19 cellular contexts compared by ENCODE assay signal in the genomic region with DNA sequence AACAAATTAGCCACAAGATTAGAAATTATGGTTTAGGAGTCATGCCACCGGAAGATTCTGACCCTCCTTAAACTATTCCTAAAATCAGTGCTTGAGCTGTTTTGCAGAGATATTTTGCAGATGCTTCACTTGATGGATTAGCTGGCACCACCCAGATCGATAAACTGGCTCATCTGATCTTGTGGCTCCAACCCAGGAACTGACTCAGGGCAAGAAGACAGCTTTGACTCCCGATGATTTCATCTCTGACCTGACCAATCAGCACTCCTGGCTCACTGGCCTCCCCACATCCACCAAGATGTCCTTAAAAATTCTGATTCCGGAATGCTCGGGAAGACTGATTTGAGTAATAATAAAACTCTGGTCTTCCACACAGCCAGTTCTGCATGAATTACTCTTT.
DNase-seq lines count a peak whose midpoint lies in the region; ATAC-seq, FAIRE-seq and TF ChIP-seq lines count a peak whose summit lies in the region.
"Had no signal": no experiment of that assay in that cellular context is flagged by ENCODE, and none has a peak within 500 bp of the region (broad histone marks: within the 10 kb centered on the region; RNA-seq: fewer than 3 reads in every experiment).

No MANE protein-coding gene starts in this region.

- intact Hi-C loops in left ventricle myocardium inferior (cut with micrococcal nuclease) = no loop called here

- peaks cover 35% of the 10 kb centered on the region for H3K4me1 Mint-ChIP-seq in endodermal cell

- no peak overlapping the region for H4K91ac ChIP-seq in trophoblast cell (ENCODE audit: low read depth, low read length)

- H3K79me2 ChIP-seq in trophoblast cell (ENCODE audit: control insufficient read depth, insufficient read depth, low read length, poor library complexity) = no peaks in the 10 kb centered on the region

- H3K9me3 Mint-ChIP-seq in endodermal cell = peaks cover 10% of the 10 kb centered on the region
- H3K9me3 Mint-ChIP-seq: CD4-positive, alpha-beta memory T cell had no signal

- H3K4me3 Mint-ChIP-seq in endodermal cell = no peak overlapping the region
- H3K4me3 Mint-ChIP-seq: CD4-positive, alpha-beta memory T cell; HFFc6 had no signal

- H3K4me1 ChIP-seq in endodermal cell (ENCODE audit: control insufficient read depth, insufficient read depth, low read length) (peaks cover 12% of the 10 kb centered on the region), trophoblast cell (ENCODE audit: control insufficient read depth in 1 of 2, insufficient read depth in 2 of 2, low read length in 2 of 2) (peaks cover 6 to 12% of the 10 kb centered on the region in 2 experiments), left ventricle myocardium inferior (no peaks in the 10 kb centered on the region)
- H3K4me1 ChIP-seq: A549, BE2C had no signal

- peaks cover 20% of the 10 kb centered on the region for H3K9me3 ChIP-seq in endodermal cell (ENCODE audit: control insufficient read depth, low read length)
- no peaks in the 10 kb centered on the region for H3K9me3 ChIP-seq in trophoblast cell (ENCODE audit: insufficient read depth, low read depth, low read length)
- peaks cover 7% of the 10 kb centered on the region for H3K9me3 ChIP-seq in left ventricle myocardium inferior (replicated peaks)
- H3K9me3 ChIP-seq: BE2C had no signal

- TF ChIP-seq CTCF in D721Med (IDR thresholded peaks at IDR 0.05; ENCODE audit: insufficient read depth, missing control alignments) (no peak), endodermal cell (conservative IDR thresholded peaks at IDR 0.05) (no peak), left ventricle myocardium inferior (IDR thresholded peaks at IDR 0.05; ENCODE audit: borderline replicate concordance) (no peak)

- no peak overlapping the region for H3K14ac ChIP-seq in trophoblast cell (ENCODE audit: low read length)

- H3K36me3 Mint-ChIP-seq in endodermal cell (ENCODE audit: low read depth) = no peaks in the 10 kb centered on the region
- H3K36me3 Mint-ChIP-seq: CD4-positive, alpha-beta memory T cell had no signal

- no peak overlapping the region for H4K12ac ChIP-seq in trophoblast cell (ENCODE audit: low read depth, low read length)

- H2BK120ac ChIP-seq in trophoblast cell (ENCODE audit: insufficient read depth, low read length, poor library complexity) = peak overlapping the region; percentile 52

- peak; percentile 6 for FAIRE-seq in D721Med (lab: Jason Lieb, UNC)
- FAIRE-seq: A549, GM12892, H1 had no signal

- no peak overlapping the region for H3K27ac Mint-ChIP-seq in endodermal cell
- H3K27ac Mint-ChIP-seq: HFFc6 had no signal

- no peak overlapping the region for H2BK12ac ChIP-seq in trophoblast cell (ENCODE audit: low read length)

- no peaks in the 10 kb centered on the region for H3K27me3 Mint-ChIP-seq in endodermal cell (ENCODE audit: insufficient read depth)
- H3K27me3 Mint-ChIP-seq: CD4-positive, alpha-beta memory T cell had no signal

- H3K18ac ChIP-seq in trophoblast cell (ENCODE audit: low read length) = no peak overlapping the region

- no peak overlapping the region for H3K4ac ChIP-seq in trophoblast cell (ENCODE audit: low read depth, low read length)

- WGBS in endodermal cell (ENCODE audit: insufficient coverage in 1 of 2, insufficient read length in 1 of 2), 2 experiments = 95 to 96% methylated on average over 3 to 5 of the region's 5 CpGs
- WGBS in trophoblast cell (ENCODE audit: extremely low coverage, insufficient coverage, insufficient read length) = no CpG with 5 or more reads among the region's 5 CpGs

- H3K23ac ChIP-seq in trophoblast cell (ENCODE audit: low read length) = no peak overlapping the region

- H3K4me2 ChIP-seq in trophoblast cell (ENCODE audit: low read length) = no peak overlapping the region
- H3K4me2 ChIP-seq: A549 had no signal

- no peak overlapping the region for H2BK5ac ChIP-seq in trophoblast cell (ENCODE audit: low read depth, low read length, poor library complexity)

- H2AK5ac ChIP-seq in trophoblast cell (ENCODE audit: low read length) = no peak overlapping the region

- H3K27me3 ChIP-seq in endodermal cell (ENCODE audit: control insufficient read depth, insufficient read depth, low read length, poor library complexity, severe bottlenecking) = no peaks in the 10 kb centered on the region
- H3K27me3 ChIP-seq in trophoblast cell (ENCODE audit: insufficient read depth, low read length) = no peaks in the 10 kb centered on the region
- H3K27me3 ChIP-seq in left ventricle myocardium inferior (ENCODE audit: low read depth) = no peaks in the 10 kb centered on the region
- H3K27me3 ChIP-seq: BE2C had no signal

- H3K27ac ChIP-seq in endodermal cell (ENCODE audit: low read depth, low read length) (no peak overlapping the region), trophoblast cell (ENCODE audit: low read depth, low read length) (no peak overlapping the region), left ventricle myocardium inferior (replicated peaks) (no peak overlapping the region)
- H3K27ac ChIP-seq: A549, C4-2B had no signal

- no peak overlapping the region for H2AFZ ChIP-seq in trophoblast cell (ENCODE audit: insufficient read depth, low read length, poor library complexity)

- H3K36me3 ChIP-seq in endodermal cell (ENCODE audit: control insufficient read depth, insufficient read depth, low read length) = no peaks in the 10 kb centered on the region
- no peaks in the 10 kb centered on the region for H3K36me3 ChIP-seq in trophoblast cell (ENCODE audit: control insufficient read depth in 1 of 2, insufficient read depth in 2 of 2, low read length in 2 of 2)
- H3K36me3 ChIP-seq in left ventricle myocardium inferior = no peaks in the 10 kb centered on the region
- H3K36me3 ChIP-seq: BE2C had no signal

- no peak overlapping the region for H3K9ac ChIP-seq in endodermal cell (ENCODE audit: extremely low read depth, low read length, poor library complexity, severe bottlenecking)
- H3K9ac ChIP-seq in trophoblast cell (ENCODE audit: low read length) = no peak overlapping the region

- no peak overlapping the region for H3K4me3 ChIP-seq in endodermal cell (ENCODE audit: low read length)
- no peak overlapping the region for H3K4me3 ChIP-seq in trophoblast cell (ENCODE audit: low read depth, low read length)
- no peak overlapping the region for H3K4me3 ChIP-seq in left ventricle myocardium inferior
- H3K4me3 ChIP-seq: A549 had no signal

- no peak for ATAC-seq in GM18520 (IDR thresholded peaks at IDR 0.05; ENCODE audit: unreplicated experiment)
- ATAC-seq: A549 had no signal

- H4K8ac ChIP-seq in trophoblast cell (ENCODE audit: low read depth, low read length) = no peak overlapping the region

- H3K79me1 ChIP-seq in trophoblast cell (ENCODE audit: low read length) = peaks cover 9% of the 10 kb centered on the region

- DNase-seq in D721Med (ENCODE audit: insufficient read length, low spot score) (no peak), HS-5 (ENCODE audit: low read depth) (peak; percentile 16), endodermal cell (peak; percentile 20), trophoblast cell (no peak), HuH-7.5 (ENCODE audit: low spot score) (no peak), left ventricle myocardium inferior (no peak)
- DNase-seq: BE2C; CD4-positive, alpha-beta memory T cell; DMS153; DMS79 treated with DMSO at 0.1 percent for 48 hours; EL; GDM1; HCEC 1CT; HFFc6 had no signal

Comparison
In these comparisons a context has a peak if more than half of its experiments do, and no peak if none do; other contexts are left out.
1. DNase-seq: peak in HS-5 (single experiment) and endodermal cell (single experiment); none in D721Med (single experiment), trophoblast cell (0 of 2), HuH-7.5 (single experiment) and left ventricle myocardium inferior (single experiment).